In genomic region chr5:74063821-74064598, GRCh38 we compare ENCODE assay signal across 12 cellular contexts.
DNase-seq lines count a peak whose midpoint lies in the region; ATAC-seq, FAIRE-seq and TF ChIP-seq lines count a peak whose summit lies in the region.
"Had no signal": no experiment of that assay in that cellular context is flagged by ENCODE, and none has a peak within 500 bp of the region (broad histone marks: within the 10 kb centered on the region; RNA-seq: fewer than 3 reads in every experiment).

No MANE protein-coding gene starts in this region.

- no peak overlapping the region for H3K4me3 Mint-ChIP-seq in activated CD8-positive, alpha-beta T cell treated with anti-CD3 and anti-CD28 coated beads for 36 hours
- H3K4me3 Mint-ChIP-seq in activated CD8-positive, alpha-beta T cell treated with anti-CD3 and anti-CD28 coated beads, Interleukin-2, amount 10 ng/mL, durations not matched to agents 7 days and 5 days: no peak overlapping the region
- H3K4me3 Mint-ChIP-seq: IgD-negative memory B cell had no signal

- H3K36me3 Mint-ChIP-seq in activated CD8-positive, alpha-beta T cell treated with anti-CD3 and anti-CD28 coated beads for 36 hours (ENCODE audit: low read depth): no peaks in the 10 kb centered on the region
- H3K36me3 Mint-ChIP-seq in activated CD8-positive, alpha-beta T cell treated with anti-CD3 and anti-CD28 coated beads, Interleukin-2, amount 10 ng/mL, durations not matched to agents 7 days and 5 days (ENCODE audit: low read depth): no peaks in the 10 kb centered on the region
- H3K36me3 Mint-ChIP-seq: IgD-negative memory B cell had no signal

- no peaks in the 10 kb centered on the region for H3K36me3 ChIP-seq in SJSA1
- no peaks in the 10 kb centered on the region for H3K36me3 ChIP-seq in fibroblast of lung (ENCODE audit: control insufficient read depth, insufficient read depth, low read length)
- H3K36me3 ChIP-seq in smooth muscle cell (ENCODE audit: low read depth): no peaks in the 10 kb centered on the region
- H3K36me3 ChIP-seq: ascending aorta had no signal

- no peak overlapping the region for H2AFZ ChIP-seq in fibroblast of lung (ENCODE audit: low read length)
- H2AFZ ChIP-seq in smooth muscle cell (ENCODE audit: low read depth): no peak overlapping the region

- peak overlapping the region; percentile 99 for H3K27ac ChIP-seq in SJSA1
- H3K27ac ChIP-seq in fibroblast of lung (ENCODE audit: insufficient read depth, low read length): no peak overlapping the region
- peak overlapping the region; percentile 26 for H3K27ac ChIP-seq in smooth muscle cell (ENCODE audit: low read depth)
- H3K27ac ChIP-seq: ascending aorta had no signal

- 2% methylated on average over 3 of the region's 3 CpGs for WGBS in smooth muscle cell (ENCODE audit: low lambda C conversion rate)

- no peak for TF ChIP-seq CTCF in activated CD8-positive, alpha-beta T cell treated with anti-CD3 and anti-CD28 coated beads for 36 hours (IDR thresholded peaks at IDR 0.05)
- TF ChIP-seq CTCF in fibroblast of lung (conservative IDR thresholded peaks at IDR 0.05 in 1 of 2, IDR thresholded peaks at IDR 0.05 in 1 of 2; ENCODE audit: low read depth in 1 of 2, low read length in 2 of 2) (no peak), smooth muscle cell (IDR thresholded peaks at IDR 0.05; ENCODE audit: borderline replicate concordance, insufficient read depth, poor library complexity, severe bottlenecking) (no peak)

- H3K4me2 ChIP-seq in fibroblast of lung (ENCODE audit: extremely low read depth, insufficient read depth, low read length): no peak overlapping the region
- H3K4me2 ChIP-seq in smooth muscle cell: peak overlapping the region; percentile 24

- H3K4me3 ChIP-seq in SJSA1: peak overlapping the region; percentile 1; the same call in 1 of the 2 replicates
- no peak overlapping the region for H3K4me3 ChIP-seq in fibroblast of lung (replicated peaks in 1 of 4; ENCODE audit: control extremely low read depth in 1 of 4, insufficient read depth in 1 of 4, low read depth in 3 of 4, low read length in 4 of 4)
- no peak overlapping the region for H3K4me3 ChIP-seq in smooth muscle cell
- H3K4me3 ChIP-seq: ascending aorta had no signal

- H3K27me3 Mint-ChIP-seq in activated CD8-positive, alpha-beta T cell treated with anti-CD3 and anti-CD28 coated beads for 36 hours: no peaks in the 10 kb centered on the region
- H3K27me3 Mint-ChIP-seq in activated CD8-positive, alpha-beta T cell treated with anti-CD3 and anti-CD28 coated beads, Interleukin-2, amount 10 ng/mL, durations not matched to agents 7 days and 5 days (ENCODE audit: low read depth): no peaks in the 10 kb centered on the region

- intact Hi-C loops in activated CD8-positive, alpha-beta T cell treated with anti-CD3 and anti-CD28 coated beads for 36 hours (cut with micrococcal nuclease): no loop called here

- no peaks in the 10 kb centered on the region for H3K79me2 ChIP-seq in fibroblast of lung (ENCODE audit: control insufficient read depth, insufficient read depth, low read length)
- no peaks in the 10 kb centered on the region for H3K79me2 ChIP-seq in smooth muscle cell (ENCODE audit: low read depth)

- H3K27me3 ChIP-seq in SJSA1 (replicated peaks) (no peaks in the 10 kb centered on the region), fibroblast of lung (ENCODE audit: control insufficient read depth, insufficient read depth, low read length) (no peaks in the 10 kb centered on the region), smooth muscle cell (ENCODE audit: low read depth) (no peaks in the 10 kb centered on the region)
- H3K27me3 ChIP-seq: ascending aorta had no signal

- CTCF ChIA-PET in activated CD8-positive, alpha-beta T cell treated with anti-CD3 and anti-CD28 coated beads for 36 hours (lab: Charles Lee): no interaction called here
- CTCF ChIA-PET in activated CD8-positive, alpha-beta T cell treated with anti-CD3 and anti-CD28 coated beads, Interleukin-2, amount 10 ng/mL, durations not matched to agents 7 days and 5 days (lab: Charles Lee): interaction anchor here (1.3 kb wide), 1 partner anchor 161 kb away, joined by 3 read pairs; no protein-coding TSS in a partner anchor

- no peaks in the 10 kb centered on the region for H4K20me1 ChIP-seq in fibroblast of lung (ENCODE audit: control insufficient read depth, extremely low read depth, insufficient read depth, low read length)
- H4K20me1 ChIP-seq in smooth muscle cell (ENCODE audit: low read depth): no peaks in the 10 kb centered on the region

- H3K9ac ChIP-seq in fibroblast of lung (ENCODE audit: insufficient read depth, low read length) (no peak overlapping the region), smooth muscle cell (ENCODE audit: low read depth) (no peak overlapping the region)

- POLR2A ChIA-PET in activated CD8-positive, alpha-beta T cell treated with anti-CD3 and anti-CD28 coated beads for 36 hours (lab: Charles Lee): no interaction called here
- POLR2A ChIA-PET in activated CD8-positive, alpha-beta T cell treated with anti-CD3 and anti-CD28 coated beads, Interleukin-2, amount 10 ng/mL, durations not matched to agents 7 days and 5 days (lab: Charles Lee): no interaction called here

- no peak for ATAC-seq in activated CD8-positive, alpha-beta T cell treated with anti-CD3 and anti-CD28 coated beads for 36 hours
- no peak for ATAC-seq in activated CD8-positive, alpha-beta T cell treated with anti-CD3 and anti-CD28 coated beads, Interleukin-2, amount 10 ng/mL, durations not matched to agents 7 days and 5 days

- H3K9me3 ChIP-seq in SJSA1 (replicated peaks) (no peaks in the 10 kb centered on the region), fibroblast of lung (ENCODE audit: control insufficient read depth, insufficient read depth, low read depth, low read length) (no peaks in the 10 kb centered on the region), smooth muscle cell (replicated peaks; ENCODE audit: low read depth) (no peaks in the 10 kb centered on the region)
- H3K9me3 ChIP-seq: ascending aorta had no signal

- FAIRE-seq in GM19239 (lab: Jason Lieb, UNC): no peak

- no peaks in the 10 kb centered on the region for H3K9me3 Mint-ChIP-seq in activated CD8-positive, alpha-beta T cell treated with anti-CD3 and anti-CD28 coated beads for 36 hours
- no peaks in the 10 kb centered on the region for H3K9me3 Mint-ChIP-seq in activated CD8-positive, alpha-beta T cell treated with anti-CD3 and anti-CD28 coated beads, Interleukin-2, amount 10 ng/mL, durations not matched to agents 7 days and 5 days (ENCODE audit: insufficient read depth)

- DNase-seq in activated CD8-positive, alpha-beta T cell treated with anti-CD3 and anti-CD28 coated beads for 36 hours: peak; percentile 5
- no peak for DNase-seq in activated CD8-positive, alpha-beta T cell treated with anti-CD3 and anti-CD28 coated beads, Interleukin-2, amount 10 ng/mL, durations not matched to agents 7 days and 5 days
- DNase-seq in SJSA1 (ENCODE audit: low read depth in 1 of 2, low spot score in 2 of 2): peak; percentile 93 to 96
- DNase-seq in fibroblast of lung (ENCODE audit: low read depth in 2 of 2): peak; percentile 40 to 98
- no peak for DNase-seq in smooth muscle cell (lab: John Stamatoyannopoulos, UW; ENCODE audit: unreplicated experiment)
- DNase-seq in NK-92 treated with Interleukin-12 subunit alpha and Interleukin-12 subunit beta, amount 100 ng/mL, for 24 hours (lab: John Stamatoyannopoulos, UW): no peak
- DNase-seq in GM19239 (ENCODE audit: insufficient read length, low spot score): no peak
- DNase-seq in NK-92 (lab: John Stamatoyannopoulos, UW; ENCODE audit: unreplicated experiment): no peak
- DNase-seq: head of caudate nucleus, NCI-H510A had no signal

- H3K27ac Mint-ChIP-seq in activated CD8-positive, alpha-beta T cell treated with anti-CD3 and anti-CD28 coated beads for 36 hours: no peak overlapping the region
- H3K27ac Mint-ChIP-seq in activated CD8-positive, alpha-beta T cell treated with anti-CD3 and anti-CD28 coated beads, Interleukin-2, amount 10 ng/mL, durations not matched to agents 7 days and 5 days: no peak overlapping the region
- H3K27ac Mint-ChIP-seq: IgD-negative memory B cell had no signal

- H3F3A ChIP-seq in smooth muscle cell (ENCODE audit: low read depth): no peaks in the 10 kb centered on the region

- H3K4me1 Mint-ChIP-seq in activated CD8-positive, alpha-beta T cell treated with anti-CD3 and anti-CD28 coated beads for 36 hours (ENCODE audit: low read depth): no peaks in the 10 kb centered on the region
- H3K4me1 Mint-ChIP-seq in activated CD8-positive, alpha-beta T cell treated with anti-CD3 and anti-CD28 coated beads, Interleukin-2, amount 10 ng/mL, durations not matched to agents 7 days and 5 days (ENCODE audit: low read depth): no peaks in the 10 kb centered on the region
- H3K4me1 Mint-ChIP-seq: IgD-negative memory B cell had no signal

- H3K4me1 ChIP-seq in SJSA1 (replicated peaks) (peaks cover 36% of the 10 kb centered on the region), fibroblast of lung (ENCODE audit: control insufficient read depth, extremely low read depth, insufficient read depth, low read length) (no peaks in the 10 kb centered on the region), smooth muscle cell (ENCODE audit: low read depth) (peaks cover 6% of the 10 kb centered on the region)

Comparison
In these comparisons a context has a peak if more than half of its experiments do, and no peak if none do; other contexts are left out.
1. DNase-seq: peak in activated CD8-positive, alpha-beta T cell treated with anti-CD3 and anti-CD28 coated beads for 36 hours (single experiment), SJSA1 (2 of 2) and fibroblast of lung (2 of 2); none in activated CD8-positive, alpha-beta T cell treated with anti-CD3 and anti-CD28 coated beads, Interleukin-2, amount 10 ng/mL, durations not matched to agents 7 days and 5 days (single experiment), smooth muscle cell (single experiment), NK-92 treated with Interleukin-12 subunit alpha and Interleukin-12 subunit beta, amount 100 ng/mL, for 24 hours (single experiment), GM19239 (single experiment) and NK-92 (single experiment).